In genomic region chr17:80263253-80264047, GRCh38 we compare ENCODE assay signal across 8 cellular contexts. TPM values are rescaled to one million over a fixed set of nuclear protein-coding genes. Genes with fewer than 3 reads are reported as not detected.
A peak's percentile ranks its signal among the peaks of the same experiment; 100 is the strongest.
DNase-seq lines count a peak whose midpoint lies in the region; ATAC-seq and TF ChIP-seq lines count a peak whose summit lies in the region.

No MANE protein-coding gene starts in this region.

- H3K9ac ChIP-seq in MM.1S (ENCODE audit: low read length) (peak overlapping the region; percentile 57), colonic mucosa (ENCODE audit: low read depth in 2 of 2, low read length in 2 of 2) (peak overlapping the region; percentile 32 to 77)

- peaks cover 28% of the 10 kb centered on the region for H3K79me2 ChIP-seq in MM.1S (ENCODE audit: low read length)

- no peaks in the 10 kb centered on the region for H4K20me1 ChIP-seq in MM.1S (ENCODE audit: insufficient read depth, low read length)

- CTCF ChIA-PET in activated B cell treated with CpG ODN at 0.5 μM for 24 hours (lab: Charles Lee): interaction anchor here (0.8 to 1.5 kb wide), 4 partner anchors 11 to 180 kb away, joined by 3 read pairs; partner anchors contain the start of gene GAA

- POLR2A ChIA-PET in activated B cell treated with CpG ODN at 0.5 μM for 24 hours (lab: Charles Lee): interaction anchor here (0.7 to 2.2 kb wide), 12 partner anchors 9 to 614 kb away, joined by 3 to 17 read pairs (median 4); partner anchors contain the start of genes SGSH and SLC26A11

- H3K36me3 ChIP-seq in MM.1S (replicated peaks; ENCODE audit: insufficient read depth, low read length): no peaks in the 10 kb centered on the region
- no peaks in the 10 kb centered on the region for H3K36me3 ChIP-seq in colonic mucosa

- intact Hi-C loops in activated B cell treated with CpG ODN at 0.5 μM for 24 hours (cut with micrococcal nuclease): loop anchor here (1.0 to 5.0 kb wide), 6 partner anchors 9 to 974 kb away; partner anchors contain the start of genes CEP131, EIF4A3, GAA and NDUFAF8
- intact Hi-C loops in colonic mucosa (cut with DNase I): no loop called here

- H3K4me1 Mint-ChIP-seq in activated B cell treated with CpG ODN at 0.5 μM for 24 hours: peaks cover 64% of the 10 kb centered on the region

- H3K4me3 Mint-ChIP-seq in activated B cell treated with CpG ODN at 0.5 μM for 24 hours: peak overlapping the region; percentile 93

- no peaks in the 10 kb centered on the region for H3K9me2 ChIP-seq in MM.1S (replicated peaks; ENCODE audit: insufficient read depth, low read length)

- H3K36me3 Mint-ChIP-seq in activated B cell treated with CpG ODN at 0.5 μM for 24 hours (ENCODE audit: low read depth): peaks cover 20% of the 10 kb centered on the region

- H3K9me3 Mint-ChIP-seq in activated B cell treated with CpG ODN at 0.5 μM for 24 hours: no peaks in the 10 kb centered on the region

- H3K27ac Mint-ChIP-seq in activated B cell treated with CpG ODN at 0.5 μM for 24 hours: peak overlapping the region; percentile 90

- peak; percentile 98 for DNase-seq in DMS53 (lab: John Stamatoyannopoulos, UW)
- peak; percentile 98 for DNase-seq in MM.1S
- DNase-seq in activated B cell treated with CpG ODN at 0.5 μM for 24 hours: peak; percentile 73
- peak; percentile 95 for DNase-seq in colonic mucosa
- DNase-seq in medulla oblongata (ENCODE audit: extremely low spot score): peak; percentile 75
- peak; percentile 81 to 84 for DNase-seq in stimulated activated CD8-positive, alpha-beta memory T cell treated with anti-CD3 and anti-CD28 coated beads, Interleukin-15, amount 100 ng/mL, for 48 hours (ENCODE audit: low read depth in 2 of 2)
- DNase-seq in NCI-H1048 (lab: John Stamatoyannopoulos, UW): no peak

- TF ChIP-seq CTCF in MM.1S (IDR thresholded peaks at IDR 0.05; ENCODE audit: low read length) (peak; percentile 18; the same call in 1 of the 2 replicates), activated B cell treated with CpG ODN at 0.5 μM for 24 hours (IDR thresholded peaks at IDR 0.05) (no peak), colonic mucosa (IDR thresholded peaks at IDR 0.05) (no peak)

- H3K9me3 ChIP-seq in MM.1S (replicated peaks; ENCODE audit: insufficient read depth, low read length) (no peaks in the 10 kb centered on the region), colonic mucosa (no peaks in the 10 kb centered on the region)

- peak overlapping the region; percentile 30 for H2AFZ ChIP-seq in MM.1S (ENCODE audit: low read length)

- H3K4me2 ChIP-seq in MM.1S (ENCODE audit: low read depth, low read length): peak overlapping the region; percentile 99

- H3K4me3 ChIP-seq in MM.1S (ENCODE audit: low read length) (peak overlapping the region; percentile 91), colonic mucosa (peak overlapping the region; percentile 48)

- H3K27me3 ChIP-seq in MM.1S (replicated peaks; ENCODE audit: insufficient read depth, low read length) (no peaks in the 10 kb centered on the region), colonic mucosa (no peaks in the 10 kb centered on the region)

- H3K27me3 Mint-ChIP-seq in activated B cell treated with CpG ODN at 0.5 μM for 24 hours: no peaks in the 10 kb centered on the region

- H3K4me1 ChIP-seq in MM.1S (ENCODE audit: low read length) (peaks cover 20% of the 10 kb centered on the region), colonic mucosa (peaks cover 12% of the 10 kb centered on the region)

- ATAC-seq in GM21447 (IDR thresholded peaks at IDR 0.05; ENCODE audit: unreplicated experiment) (peak; percentile 42), activated B cell treated with CpG ODN at 0.5 μM for 24 hours (ENCODE audit: low read depth) (peak; percentile 64)

- H3F3A ChIP-seq in MM.1S (ENCODE audit: insufficient read depth, low read length): peaks cover 44% of the 10 kb centered on the region

- H3K27ac ChIP-seq in MM.1S (ENCODE audit: low read length) (peak overlapping the region; percentile 70; the same call in 1 of the 2 replicates), colonic mucosa (peak overlapping the region; percentile 99)

RNA-seq across cellular contexts. Expression of gene RNF213, which starts 2.8 kb away (rescaled TPM):
- total RNA-seq in activated B cell treated with CpG ODN at 0.5 μM for 24 hours (203 and 228 TPM in 2 replicates), colonic mucosa (100 to 1,000 TPM in 1 of 2 donors, 10 to 100 TPM in 1; 80.8 to 101 TPM)

RNA-seq across cellular contexts. Expression of gene SLC26A11, which starts 43.2 kb away (rescaled TPM):
- total RNA-seq in activated B cell treated with CpG ODN at 0.5 μM for 24 hours: 7.5 and 8.4 TPM in 2 replicates
- 1 to 10 TPM; 8.0 to 9.3 TPM for total RNA-seq in colonic mucosa

RNA-seq across cellular contexts. Expression of gene SGSH, which starts 43.3 kb away (rescaled TPM):
- total RNA-seq in activated B cell treated with CpG ODN at 0.5 μM for 24 hours: 38.8 and 41.3 TPM in 2 replicates
- 10 to 100 TPM; 40.3 to 43.1 TPM for total RNA-seq in colonic mucosa
